ENCODE assay signal across 8 cellular contexts in genomic region chr1:150256549-150257341, GRCh38. TPM values are rescaled to one million over a fixed set of nuclear protein-coding genes. Genes with fewer than 3 reads are reported as not detected.
DNase-seq lines count a peak whose midpoint lies in the region; ATAC-seq and TF ChIP-seq lines count a peak whose summit lies in the region.
"Had no signal": no experiment of that assay in that cellular context is flagged by ENCODE, and none has a peak within 500 bp of the region (broad histone marks: within the 10 kb centered on the region; RNA-seq: fewer than 3 reads in every experiment).

No MANE protein-coding gene starts in this region.

- no peaks in the 10 kb centered on the region for H3K36me3 ChIP-seq in mesodermal cell (ENCODE audit: control insufficient read depth, insufficient read depth, low read length)
- H3K36me3 ChIP-seq: esophagus squamous epithelium had no signal

- peak overlapping the region; percentile 36 for H3K4me3 Mint-ChIP-seq in Calu3 (ENCODE audit: low read depth, unreplicated experiment)
- peak overlapping the region; percentile 83 for H3K4me3 Mint-ChIP-seq in WTC11

- no peak for TF ChIP-seq CTCF in Calu3 (IDR thresholded peaks at IDR 0.05; ENCODE audit: unreplicated experiment)
- TF ChIP-seq CTCF in WTC11 (IDR thresholded peaks at IDR 0.05): no peak

- H3K27ac ChIP-seq in mesodermal cell (ENCODE audit: low read depth, low read length, severe bottlenecking): peak overlapping the region; percentile 96

- H3K4me1 Mint-ChIP-seq in Calu3 (ENCODE audit: low read depth, unreplicated experiment) (peaks cover 59% of the 10 kb centered on the region), WTC11 (peaks cover 44% of the 10 kb centered on the region)

- no peaks in the 10 kb centered on the region for H3K9me3 ChIP-seq in mesodermal cell (ENCODE audit: control insufficient read depth, low read length)
- H3K9me3 ChIP-seq: esophagus squamous epithelium had no signal

- intact Hi-C loops in Calu3 (cut with micrococcal nuclease; ENCODE audit: unreplicated experiment): loop anchor here (1.0 to 10.0 kb wide), 3 partner anchors 25 to 278 kb away; partner anchors contain the start of gene PRPF3

- peaks cover 4% of the 10 kb centered on the region for H3K36me3 Mint-ChIP-seq in Calu3 (ENCODE audit: insufficient read depth, unreplicated experiment)
- H3K36me3 Mint-ChIP-seq in WTC11: peaks cover 6% of the 10 kb centered on the region

- CTCF ChIA-PET in Calu3 (lab: Charles Lee): interaction anchor here (0.5 to 2.0 kb wide), 10 partner anchors 12 to 420 kb away, joined by 3 to 50 read pairs (median 4); partner anchors contain the start of genes APH1A, C1orf54, CIART and PRPF3
- CTCF ChIA-PET in WTC11 (lab: Charles Lee): interaction anchor here (0.5 to 6.9 kb wide), 18 partner anchors 11 to 750 kb away, joined by 3 to 123 read pairs (median 4); partner anchors contain the start of genes APH1A, C1orf54, CIART and MINDY1

- WGBS in mesodermal cell (ENCODE audit: insufficient coverage in 2 of 2), 2 experiments: 3% methylated on average over 8 of the region's 14 CpGs

- peaks cover 41% of the 10 kb centered on the region for H3K4me1 ChIP-seq in mesodermal cell (ENCODE audit: control insufficient read depth, insufficient read depth, low read length, poor library complexity, severe bottlenecking)

- BruUV-seq in Calu3 (replicated peaks; lab: Mats Ljungman, UMichigan): no TSS peak

- H3K4me3 ChIP-seq in mesodermal cell (ENCODE audit: extremely low read depth, insufficient read depth, low read length, poor library complexity, severe bottlenecking): peak overlapping the region; percentile 48

- POLR2A ChIA-PET in WTC11 (lab: Charles Lee): interaction anchor here (1.1 to 3.3 kb wide), 8 partner anchors 12 to 107 kb away, joined by 4 to 43 read pairs (median 7); partner anchors contain the start of genes APH1A, C1orf54, CIART and RPRD2

- DNase-seq in Calu3 (no peak), WTC11 (ENCODE audit: low spot score) (peak; percentile 53), HPDE6-E6E7 (ENCODE audit: extremely low spot score) (no peak), D341Med (ENCODE audit: low spot score) (no peak), T-helper 1 cell (no peak)
- DNase-seq: esophagus squamous epithelium had no signal

- H3K9me3 Mint-ChIP-seq in Calu3 (ENCODE audit: low read depth, unreplicated experiment) (no peaks in the 10 kb centered on the region), WTC11 (no peaks in the 10 kb centered on the region)
- H3K9me3 Mint-ChIP-seq: stimulated activated naive CD8-positive, alpha-beta T cell treated with anti-CD3 and anti-CD28 coated beads, Interleukin-15, Interleukin-2, amounts not matched to agents 100 ng/mL and 50 ng/mL, for 24 hours had no signal

- H3K27me3 Mint-ChIP-seq in Calu3 (ENCODE audit: unreplicated experiment): peaks cover 28% of the 10 kb centered on the region
- no peaks in the 10 kb centered on the region for H3K27me3 Mint-ChIP-seq in WTC11 (ENCODE audit: low read depth)

- ATAC-seq in WTC11: no peak

- H3K27ac Mint-ChIP-seq in Calu3 (ENCODE audit: unreplicated experiment) (no peak overlapping the region), WTC11 (peak overlapping the region; percentile 95)
- H3K27ac Mint-ChIP-seq: stimulated activated naive CD8-positive, alpha-beta T cell treated with anti-CD3 and anti-CD28 coated beads, Interleukin-15, Interleukin-2, amounts not matched to agents 100 ng/mL and 50 ng/mL, for 24 hours had no signal

TF ChIP-seq in WTC11, 78 proteins besides CTCF, POLR2A, EP300 and RAD21 (continues in another document):
- TF ChIP-seq GABPB1 (CRISPR knock-in tag; IDR thresholded peaks at IDR 0.05): no peak
- no peak for TF ChIP-seq IRF2 (CRISPR knock-in tag; IDR thresholded peaks at IDR 0.05; ENCODE audit: borderline replicate concordance, low read depth)
- no peak for TF ChIP-seq ATF3 (CRISPR knock-in tag; conservative IDR thresholded peaks at IDR 0.05)
- no peak for TF ChIP-seq ZBTB43 (CRISPR knock-in tag; IDR thresholded peaks at IDR 0.05)
- TF ChIP-seq TEAD1 (CRISPR knock-in tag; IDR thresholded peaks at IDR 0.05): no peak
- TF ChIP-seq USF1 (CRISPR knock-in tag; IDR thresholded peaks at IDR 0.05): peak; percentile 75
- TF ChIP-seq ZNF423 (CRISPR knock-in tag; IDR thresholded peaks at IDR 0.05): peak; percentile 65
- TF ChIP-seq ZNF671 (CRISPR knock-in tag; IDR thresholded peaks at IDR 0.05): no peak
- TF ChIP-seq USF2 (CRISPR knock-in tag; IDR thresholded peaks at IDR 0.05): peak; percentile 76
- TF ChIP-seq KAT7 (CRISPR knock-in tag; IDR thresholded peaks at IDR 0.05; ENCODE audit: borderline replicate concordance): no peak
- no peak for TF ChIP-seq NR3C1 (CRISPR knock-in tag; conservative IDR thresholded peaks at IDR 0.05; ENCODE audit: low read depth)
- no peak for TF ChIP-seq STAT6 (CRISPR knock-in tag; conservative IDR thresholded peaks at IDR 0.05; ENCODE audit: low read depth)

RNA-seq across cellular contexts. Expression of gene CA14, which starts 0.8 kb away (rescaled TPM):
- total RNA-seq in Calu3 (2022) (1.0 and 1.3 TPM in 2 replicates), WTC11 (2021) (35.3 to 46.9 TPM (median 45.0 TPM) in 3 replicates)
- 36.2 TPM for polyA plus RNA-seq in mesodermal cell (2013, experiment 1 of 2)
- 34.8 TPM for polyA plus RNA-seq in mesodermal cell (2013, experiment 2 of 2)
- total RNA-seq: esophagus squamous epithelium had no signal

RNA-seq across cellular contexts. Expression of gene APH1A, which starts 12.1 kb away (rescaled TPM):
- total RNA-seq in Calu3 (2022) (195 TPM in 2 replicates), WTC11 (2021) (110 to 120 TPM (median 113 TPM) in 3 replicates)
- polyA plus RNA-seq in mesodermal cell (2013, experiment 1 of 2): 100 TPM
- 86.3 TPM for polyA plus RNA-seq in mesodermal cell (2013, experiment 2 of 2)

RNA-seq across cellular contexts. Expression of gene C1orf54, which starts 15.8 kb away (rescaled TPM):
- 0.76 TPM in 1 of 2 replicates, not detected in the other for total RNA-seq in Calu3 (2022)
- total RNA-seq in WTC11 (2021): 10.3 to 19.0 TPM (median 18.0 TPM) in 3 replicates
- 26.6 TPM for polyA plus RNA-seq in mesodermal cell (2013, experiment 1 of 2)
- polyA plus RNA-seq in mesodermal cell (2013, experiment 2 of 2): 24.1 TPM

RNA-seq across cellular contexts. Expression of gene ANP32E, which starts 20.8 kb away (rescaled TPM):
- total RNA-seq in Calu3 (2022): 101 and 129 TPM in 2 replicates
- 101 to 119 TPM (median 104 TPM) in 3 replicates for total RNA-seq in WTC11 (2021)
- polyA plus RNA-seq in mesodermal cell (2013, experiment 1 of 2): 54.4 TPM
- 74.9 TPM for polyA plus RNA-seq in mesodermal cell (2013, experiment 2 of 2)

RNA-seq across cellular contexts. Expression of gene CIART, which starts 25.6 kb away (rescaled TPM):
- total RNA-seq in Calu3 (2022): 0.42 and 1.5 TPM in 2 replicates
- 7.8 to 10.5 TPM (median 8.1 TPM) in 3 replicates for total RNA-seq in WTC11 (2021)
- 5.5 TPM for polyA plus RNA-seq in mesodermal cell (2013, experiment 1 of 2)
- polyA plus RNA-seq in mesodermal cell (2013, experiment 2 of 2): 4.6 TPM

Comparison
In these comparisons a context has a peak if more than half of its experiments do, and no peak if none do; other contexts are left out.
1. RNA of gene CA14, which starts 0.8 kb away (total RNA-seq): 35.3 to 46.9 TPM in WTC11; 1.0 to 1.3 TPM in Calu3; every median in the first group is over 10 times any median in the second.